ENCODE assay signal across 15 cellular contexts in genomic region chr12:66879392-66879791, GRCh38.
DNase-seq lines count a peak whose midpoint lies in the region; ATAC-seq and TF ChIP-seq lines count a peak whose summit lies in the region.
"Had no signal": no experiment of that assay in that cellular context is flagged by ENCODE, and none has a peak within 500 bp of the region (broad histone marks: within the 10 kb centered on the region; RNA-seq: fewer than 3 reads in every experiment).

No MANE protein-coding gene starts in this region.

- DNase-seq in Right ventricle myocardium inferior (ENCODE audit: missing footprints) (no peak), heart left ventricle (no peak), NCI-H524 (lab: John Stamatoyannopoulos, UW) (peak; percentile 38 to 68), nephron progenitor cell (no peak), SKM-1 (lab: John Stamatoyannopoulos, UW; ENCODE audit: unreplicated experiment) (no peak), dorsolateral prefrontal cortex (no peak)
- DNase-seq: ACHN; CD4-positive, alpha-beta memory T cell; H7; NCI-H1694; NCI-H226; PC-9 had no signal

- H3K9me3 ChIP-seq in heart left ventricle (no peaks in the 10 kb centered on the region), HEK293 (ENCODE audit: control insufficient read depth, insufficient read depth, low read depth, low read length) (no peaks in the 10 kb centered on the region)

- H3K4me1 Mint-ChIP-seq in nephron progenitor cell = peaks cover 44% of the 10 kb centered on the region

- H3K4me3 Mint-ChIP-seq in nephron progenitor cell = no peak overlapping the region
- H3K4me3 Mint-ChIP-seq: CD4-positive, alpha-beta memory T cell; T-helper 1 cell treated with Interleukin-12 subunit alpha and Interleukin-12 subunit beta and Interleukin-4 antibody, amounts not matched to agents 30 μg/mL and 1 μg/mL, for 36 hours had no signal

- CTCF ChIA-PET in HEK293 (lab: Yijun Ruan, JAX) = interaction anchor here (0.7 kb wide), 1 partner anchor 528 kb away, joined by 3 read pairs; no protein-coding TSS in a partner anchor

- intact Hi-C loops in Right ventricle myocardium inferior (cut with DNase I) (no loop called here), heart left ventricle (cut with DNase I) (no loop called here), dorsolateral prefrontal cortex (cut with DNase I) (no loop called here)

- H3K4me3 ChIP-seq in heart left ventricle = no peak overlapping the region
- no peak overlapping the region for H3K4me3 ChIP-seq in HEK293 (ENCODE audit: low read depth, low read length)
- no peak overlapping the region for H3K4me3 ChIP-seq in dorsolateral prefrontal cortex
- H3K4me3 ChIP-seq: PC-9 had no signal

- POLR2A ChIA-PET in HEK293 (lab: Yijun Ruan, JAX) = no interaction called here

- H3K36me3 ChIP-seq in heart left ventricle (no peaks in the 10 kb centered on the region), HEK293 (ENCODE audit: control insufficient read depth in 2 of 2, insufficient read depth in 1 of 2, low read length in 2 of 2) (no peaks in the 10 kb centered on the region)

- H3K27me3 ChIP-seq in heart left ventricle = peaks cover 0 to 8% (median 0%) of the 10 kb centered on the region in 9 donors
- H3K27me3 ChIP-seq in dorsolateral prefrontal cortex = peaks cover 0 to 11% (median 0%) of the 10 kb centered on the region in 45 donors

- H3K4me1 ChIP-seq in heart left ventricle = no peaks in the 10 kb centered on the region
- H3K4me1 ChIP-seq in HEK293 (ENCODE audit: control insufficient read depth, insufficient read depth, low read length) = peaks cover 6% of the 10 kb centered on the region; the same call in 1 of the 2 replicates

- WGBS in heart left ventricle, 4 donors = 46 to 54% (median 51%) methylated on average over 4 of the region's 4 CpGs

- H3K27ac ChIP-seq in heart left ventricle (no peak overlapping the region), HEK293 (ENCODE audit: extremely low read depth, low read depth, low read length) (no peak overlapping the region), dorsolateral prefrontal cortex (no peak overlapping the region)
- H3K27ac ChIP-seq: PC-9 had no signal

- TF ChIP-seq CTCF in heart left ventricle (IDR thresholded peaks at IDR 0.05) = no peak
- TF ChIP-seq CTCF in HEK293 (tag by site-specific recombination; IDR thresholded peaks at IDR 0.05) = no peak
- TF ChIP-seq CTCF in nephron progenitor cell (IDR thresholded peaks at IDR 0.05) = no peak
- no peak for TF ChIP-seq CTCF in dorsolateral prefrontal cortex (IDR thresholded peaks at IDR 0.05 in 54 of 56, conservative IDR thresholded peaks at IDR 0.05 in 2 of 56; ENCODE audit: low read depth in 1 of 56, partially characterized antibody in 56 of 56)

- no peaks in the 10 kb centered on the region for H3K9me3 Mint-ChIP-seq in nephron progenitor cell
- H3K9me3 Mint-ChIP-seq: T-helper 1 cell treated with Interleukin-12 subunit alpha and Interleukin-12 subunit beta and Interleukin-4 antibody, amounts not matched to agents 30 μg/mL and 1 μg/mL, for 36 hours had no signal

- no peak for TF ChIP-seq POLR2A in heart left ventricle (IDR thresholded peaks at IDR 0.05)

- ATAC-seq in Right ventricle myocardium inferior (peak; percentile 8), heart left ventricle (no peak)
- ATAC-seq: SK-N-SH treated with all-trans-retinoic acid at 6 μM for 48 hours had no signal

- H3K27ac Mint-ChIP-seq in nephron progenitor cell = peak overlapping the region; percentile 31
- H3K27ac Mint-ChIP-seq: T-helper 1 cell treated with Interleukin-12 subunit alpha and Interleukin-12 subunit beta and Interleukin-4 antibody, amounts not matched to agents 30 μg/mL and 1 μg/mL, for 36 hours had no signal

- H3K27me3 Mint-ChIP-seq in nephron progenitor cell (ENCODE audit: low read depth, poor library complexity) = no peaks in the 10 kb centered on the region

- no peaks in the 10 kb centered on the region for H3K36me3 Mint-ChIP-seq in nephron progenitor cell (ENCODE audit: low read depth)
- H3K36me3 Mint-ChIP-seq: CD4-positive, alpha-beta memory T cell had no signal

TF ChIP-seq in HEK293, 187 proteins besides CTCF, POLR2A, EP300 and RAD21:
- TF ChIP-seq GLI2 (tag by site-specific recombination; IDR thresholded peaks at IDR 0.05; ENCODE audit: borderline replicate concordance, low read depth) (no peak), ZNF558 (tag by site-specific recombination; IDR thresholded peaks at IDR 0.05) (no peak), PRDM10 (tag by site-specific recombination; IDR thresholded peaks at IDR 0.05) (peak; percentile 31; the same call in 1 of the 2 replicates), REST (tag by site-specific recombination; IDR thresholded peaks at IDR 0.05) (0 out of 2 replicates have a peak, but pooled peaks have one; percentile 24), ZNF121 (tag by site-specific recombination; IDR thresholded peaks at IDR 0.05) (no peak), PRDM6 (tag by site-specific recombination; IDR thresholded peaks at IDR 0.05) (no peak)

Comparison
In these comparisons a context has a peak if more than half of its experiments do, and no peak if none do; other contexts are left out.
1. DNase-seq: peak in NCI-H524 (2 of 2); none in Right ventricle myocardium inferior (single experiment), heart left ventricle (0 of 5), nephron progenitor cell (single experiment), SKM-1 (single experiment) and dorsolateral prefrontal cortex (0 of 10).